21 cellular contexts compared by ENCODE assay signal in the genomic region with DNA sequence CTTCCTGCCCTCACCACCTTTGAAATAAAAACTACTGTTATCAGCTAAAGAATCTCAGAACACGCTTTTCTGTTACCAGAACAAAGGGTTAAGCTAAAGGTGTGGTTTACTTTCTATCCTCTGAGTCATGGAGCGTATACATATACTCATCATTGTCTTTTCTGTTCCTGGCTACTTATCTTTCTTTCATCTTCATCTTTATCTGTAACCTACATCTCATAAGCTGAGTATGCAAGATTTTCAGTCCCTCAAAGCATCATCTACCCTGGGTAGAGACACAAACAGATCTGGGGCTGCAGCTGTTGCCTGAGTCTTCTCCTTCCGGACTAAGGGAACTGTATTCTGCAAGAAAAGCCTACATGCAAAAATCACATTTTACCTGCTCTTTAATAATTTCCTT.
DNase-seq lines count a peak whose midpoint lies in the region; ATAC-seq and TF ChIP-seq lines count a peak whose summit lies in the region.
"Had no signal": no experiment of that assay in that cellular context is flagged by ENCODE, and none has a peak within 500 bp of the region (broad histone marks: within the 10 kb centered on the region; RNA-seq: fewer than 3 reads in every experiment).

No MANE protein-coding gene starts in this region.

- no CpG with 5 or more reads among the region's 3 CpGs for WGBS in trophoblast cell (ENCODE audit: extremely low coverage, insufficient coverage, insufficient read length)

- no peak for TF ChIP-seq CTCF in GM10248 (IDR thresholded peaks at IDR 0.05; ENCODE audit: control extremely low read depth, extremely low read depth, low read depth, missing control alignments)

- no peak overlapping the region for H3K4ac ChIP-seq in trophoblast cell (ENCODE audit: low read depth, low read length)

- H4K12ac ChIP-seq in trophoblast cell (ENCODE audit: low read depth, low read length) = no peak overlapping the region

- ATAC-seq in activated naive CD4-positive, alpha-beta T cell treated with anti-CD3 and anti-CD28 coated beads, Interleukin-2, amount 50 U/mL, for 72 hours = peak; percentile 84 to 100
- ATAC-seq in GM18511 (IDR thresholded peaks at IDR 0.05; ENCODE audit: unreplicated experiment) (no peak), GM18909 (IDR thresholded peaks at IDR 0.05; ENCODE audit: poor library complexity, unreplicated experiment) (no peak)
- ATAC-seq: lower lobe of right lung had no signal

- H3K27me3 Mint-ChIP-seq in activated CD4-positive, alpha-beta memory T cell treated with anti-CD3 and anti-CD28 coated beads, Interleukin-2, amount 10 ng/mL, durations not matched to agents 7 days and 5 days = peaks cover 14% of the 10 kb centered on the region
- H3K27me3 Mint-ChIP-seq: activated naive CD4-positive, alpha-beta T cell treated with anti-CD3 and anti-CD28 coated beads, Interleukin-2, amount 50 U/mL, for 24 hours had no signal

- no peaks in the 10 kb centered on the region for H3K9me3 Mint-ChIP-seq in activated naive CD4-positive, alpha-beta T cell treated with anti-CD3 and anti-CD28 coated beads, Interleukin-2, amount 50 U/mL, for 72 hours
- H3K9me3 Mint-ChIP-seq in activated CD4-positive, alpha-beta memory T cell treated with anti-CD3 and anti-CD28 coated beads, Interleukin-2, amount 10 ng/mL, durations not matched to agents 7 days and 5 days = peaks cover 6% of the 10 kb centered on the region
- H3K9me3 Mint-ChIP-seq: activated naive CD4-positive, alpha-beta T cell treated with anti-CD3 and anti-CD28 coated beads, Interleukin-2, amount 50 U/mL, for 24 hours; immature natural killer cell had no signal

- no peak overlapping the region for H2BK5ac ChIP-seq in trophoblast cell (ENCODE audit: low read depth, low read length, poor library complexity)

- H3K18ac ChIP-seq in trophoblast cell (ENCODE audit: low read length) = no peak overlapping the region

- H3K4me1 Mint-ChIP-seq in activated CD4-positive, alpha-beta memory T cell treated with anti-CD3 and anti-CD28 coated beads, Interleukin-2, amount 10 ng/mL, durations not matched to agents 7 days and 5 days = peaks cover 31% of the 10 kb centered on the region

- H4K91ac ChIP-seq in trophoblast cell (ENCODE audit: low read depth, low read length) = no peak overlapping the region

- no peak overlapping the region for H3K9ac ChIP-seq in trophoblast cell (ENCODE audit: low read length)

- H3K36me3 Mint-ChIP-seq in activated naive CD4-positive, alpha-beta T cell treated with anti-CD3 and anti-CD28 coated beads, Interleukin-2, amount 50 U/mL, for 72 hours = no peaks in the 10 kb centered on the region
- peaks cover 9% of the 10 kb centered on the region for H3K36me3 Mint-ChIP-seq in activated CD4-positive, alpha-beta memory T cell treated with anti-CD3 and anti-CD28 coated beads, Interleukin-2, amount 10 ng/mL, durations not matched to agents 7 days and 5 days (ENCODE audit: low read depth)
- H3K36me3 Mint-ChIP-seq: activated naive CD4-positive, alpha-beta T cell treated with anti-CD3 and anti-CD28 coated beads, Interleukin-2, amount 50 U/mL, for 24 hours had no signal

- CTCF ChIA-PET in activated CD4-positive, alpha-beta memory T cell treated with anti-CD3 and anti-CD28 coated beads, Interleukin-2, amount 10 ng/mL, durations not matched to agents 7 days and 5 days (lab: Charles Lee) = interaction anchor here (0.7 to 2.1 kb wide), 6 partner anchors 42 to 549 kb away, joined by 3 to 8 read pairs (median 4); a partner anchor contains a TSS
- CTCF ChIA-PET in GM10248 (lab: Yijun Ruan, JAX) = interaction anchor here (1.0 to 1.4 kb wide), 3 partner anchors 12 to 24 kb away, joined by 3 to 4 read pairs (median 3); no protein-coding TSS in a partner anchor

- no peak overlapping the region for H2AK5ac ChIP-seq in trophoblast cell (ENCODE audit: low read length)

- H2AFZ ChIP-seq in trophoblast cell (ENCODE audit: insufficient read depth, low read length, poor library complexity) = no peak overlapping the region

- no peak for DNase-seq in activated naive CD4-positive, alpha-beta T cell treated with anti-CD3 and anti-CD28 coated beads, Interleukin-2, amount 50 U/mL, for 72 hours (ENCODE audit: low spot score in 2 of 2)
- DNase-seq in activated naive CD4-positive, alpha-beta T cell treated with anti-CD3 and anti-CD28 coated beads, Interleukin-2, amount 50 U/mL, for 16 hours = no peak
- DNase-seq in HPDE6-E6E7 (ENCODE audit: extremely low spot score) = peak; percentile 7
- DNase-seq in activated CD4-positive, alpha-beta memory T cell treated with anti-CD3 and anti-CD28 coated beads, Interleukin-2, amount 10 ng/mL, durations not matched to agents 7 days and 5 days = peak; percentile 51
- peak; percentile 25 to 72 for DNase-seq in trophoblast cell
- no peak for DNase-seq in GM10248 (ENCODE audit: extremely low spot score)
- DNase-seq: brain microvascular endothelial cell; immature natural killer cell; lower lobe of right lung; MM.1S; NCI-H1694 treated with DMSO at 0.1 percent for 48 hours; NCI-H226; NK-92 treated with Interleukin-12 subunit alpha and Interleukin-12 subunit beta, amount 100 ng/mL, for 24 hours; ovary; SHP77; sigmoid colon; T-helper 9 cell had no signal

- no peak overlapping the region for H3K4me2 ChIP-seq in trophoblast cell (ENCODE audit: low read length)

- H3K27ac Mint-ChIP-seq in activated naive CD4-positive, alpha-beta T cell treated with anti-CD3 and anti-CD28 coated beads, Interleukin-2, amount 50 U/mL, for 72 hours = no peak overlapping the region
- peak overlapping the region; percentile 38 for H3K27ac Mint-ChIP-seq in activated CD4-positive, alpha-beta memory T cell treated with anti-CD3 and anti-CD28 coated beads, Interleukin-2, amount 10 ng/mL, durations not matched to agents 7 days and 5 days
- H3K27ac Mint-ChIP-seq: activated naive CD4-positive, alpha-beta T cell treated with anti-CD3 and anti-CD28 coated beads, Interleukin-2, amount 50 U/mL, for 24 hours; immature natural killer cell had no signal

- H3K4me3 ChIP-seq in trophoblast cell (ENCODE audit: low read depth, low read length) = no peak overlapping the region
- H3K4me3 ChIP-seq: esophagus muscularis mucosa, lower lobe of right lung, ovary, sigmoid colon had no signal

- H3K27ac ChIP-seq in trophoblast cell (ENCODE audit: low read depth, low read length) = no peak overlapping the region
- H3K27ac ChIP-seq: brain microvascular endothelial cell, esophagus muscularis mucosa, lower lobe of right lung, ovary, sigmoid colon had no signal

- POLR2A ChIA-PET in activated CD4-positive, alpha-beta memory T cell treated with anti-CD3 and anti-CD28 coated beads, Interleukin-2, amount 10 ng/mL, durations not matched to agents 7 days and 5 days (lab: Charles Lee) = interaction anchor here (0.5 to 3.6 kb wide), 14 partner anchors 9 to 1007 kb away, joined by 3 to 52 read pairs (median 4); a partner anchor contains a TSS
- POLR2A ChIA-PET in GM10248 (lab: Yijun Ruan, JAX) = no interaction called here

- no peaks in the 10 kb centered on the region for H3K9me3 ChIP-seq in trophoblast cell (ENCODE audit: insufficient read depth, low read depth, low read length)
- H3K9me3 ChIP-seq: esophagus muscularis mucosa, lower lobe of right lung, ovary, sigmoid colon had no signal

- no peaks in the 10 kb centered on the region for H3K27me3 ChIP-seq in trophoblast cell (ENCODE audit: insufficient read depth, low read length)
- H3K27me3 ChIP-seq: brain microvascular endothelial cell, esophagus muscularis mucosa, ovary, sigmoid colon had no signal

- H2BK120ac ChIP-seq in trophoblast cell (ENCODE audit: insufficient read depth, low read length, poor library complexity) = no peak overlapping the region

- no peak overlapping the region for H2BK12ac ChIP-seq in trophoblast cell (ENCODE audit: low read length)

- no peak overlapping the region for H3K4me3 Mint-ChIP-seq in activated CD4-positive, alpha-beta memory T cell treated with anti-CD3 and anti-CD28 coated beads, Interleukin-2, amount 10 ng/mL, durations not matched to agents 7 days and 5 days
- H3K4me3 Mint-ChIP-seq: activated naive CD4-positive, alpha-beta T cell treated with anti-CD3 and anti-CD28 coated beads, Interleukin-2, amount 50 U/mL, for 24 hours; immature natural killer cell had no signal

- no peaks in the 10 kb centered on the region for H3K36me3 ChIP-seq in trophoblast cell (ENCODE audit: control insufficient read depth in 1 of 2, insufficient read depth in 2 of 2, low read length in 2 of 2)
- H3K36me3 ChIP-seq: brain microvascular endothelial cell, esophagus muscularis mucosa, lower lobe of right lung, ovary, sigmoid colon had no signal

- H3K23ac ChIP-seq in trophoblast cell (ENCODE audit: low read length) = no peak overlapping the region

- no peak overlapping the region for H4K8ac ChIP-seq in trophoblast cell (ENCODE audit: low read depth, low read length)

- no peaks in the 10 kb centered on the region for H3K79me1 ChIP-seq in trophoblast cell (ENCODE audit: low read length)

- H3K4me1 ChIP-seq in trophoblast cell (ENCODE audit: control insufficient read depth in 1 of 2, insufficient read depth in 2 of 2, low read length in 2 of 2) = no peaks in the 10 kb centered on the region
- H3K4me1 ChIP-seq: esophagus muscularis mucosa, lower lobe of right lung, sigmoid colon had no signal

- H3K79me2 ChIP-seq in trophoblast cell (ENCODE audit: control insufficient read depth, insufficient read depth, low read length, poor library complexity) = no peaks in the 10 kb centered on the region

- H3K14ac ChIP-seq in trophoblast cell (ENCODE audit: low read length) = no peak overlapping the region

Comparison
In these comparisons a context has a peak if more than half of its experiments do, and no peak if none do; other contexts are left out.
1. ATAC-seq: peak in activated naive CD4-positive, alpha-beta T cell treated with anti-CD3 and anti-CD28 coated beads, Interleukin-2, amount 50 U/mL, for 72 hours (2 of 2); none in GM18511 (single experiment) and GM18909 (single experiment).
2. DNase-seq: peak in HPDE6-E6E7 (single experiment), activated CD4-positive, alpha-beta memory T cell treated with anti-CD3 and anti-CD28 coated beads, Interleukin-2, amount 10 ng/mL, durations not matched to agents 7 days and 5 days (single experiment) and trophoblast cell (2 of 2); none in activated naive CD4-positive, alpha-beta T cell treated with anti-CD3 and anti-CD28 coated beads, Interleukin-2, amount 50 U/mL, for 72 hours (0 of 2), activated naive CD4-positive, alpha-beta T cell treated with anti-CD3 and anti-CD28 coated beads, Interleukin-2, amount 50 U/mL, for 16 hours (single experiment) and GM10248 (single experiment).